ENCODE assay signal across 15 cellular contexts in the genomic region with DNA sequence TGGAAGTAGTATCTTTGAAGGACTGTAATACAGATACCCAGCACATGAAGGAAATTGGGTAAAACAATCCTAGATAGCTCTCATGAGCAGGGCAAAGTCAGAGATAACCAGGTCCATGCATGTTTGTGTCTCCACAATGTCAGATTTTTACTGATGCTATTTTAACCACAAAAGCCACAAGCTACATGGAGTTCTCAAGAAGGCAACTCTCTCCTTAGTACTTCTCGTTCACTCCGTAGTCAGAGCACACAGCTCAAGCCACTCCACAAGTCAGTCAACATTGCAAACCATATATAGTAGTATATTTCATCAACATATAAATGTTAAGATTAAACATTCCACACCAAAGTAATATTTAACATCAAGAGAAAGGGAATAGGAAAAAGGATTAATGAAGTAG.
A peak's percentile ranks its signal among the peaks of the same experiment; 100 is the strongest.
DNase-seq lines count a peak whose midpoint lies in the region; ATAC-seq and TF ChIP-seq lines count a peak whose summit lies in the region.
"Had no signal": no experiment of that assay in that cellular context is flagged by ENCODE, and none has a peak within 500 bp of the region (broad histone marks: within the 10 kb centered on the region; RNA-seq: fewer than 3 reads in every experiment).

No MANE protein-coding gene starts in this region.

- intact Hi-C loops in CD8-positive, alpha-beta T cell (cut with DNase I, micrococcal nuclease): no loop called here
- intact Hi-C loops in activated T-helper 1 cell treated with anti-CD3 and anti-CD28 coated beads, Interleukin-12 subunit alpha, Interleukin-12 subunit beta, Interleukin-2, Interleukin-4 antibody, amounts not matched to agents 30 ng/mL and 10 ng/mL and 1 ng/mL, durations not matched to agents 14 hours and 24 hours and 36 hours (cut with micrococcal nuclease): no loop called here

- no peaks in the 10 kb centered on the region for H3K27me3 Mint-ChIP-seq in CD8-positive, alpha-beta T cell (ENCODE audit: low read depth)
- no peaks in the 10 kb centered on the region for H3K27me3 Mint-ChIP-seq in activated T-helper 1 cell treated with anti-CD3 and anti-CD28 coated beads, Interleukin-12 subunit alpha, Interleukin-12 subunit beta, Interleukin-2, Interleukin-4 antibody, amounts not matched to agents 30 ng/mL and 10 ng/mL and 1 ng/mL, durations not matched to agents 14 hours and 24 hours and 36 hours (ENCODE audit: insufficient read depth)
- H3K27me3 Mint-ChIP-seq: activated CD8-positive, alpha-beta memory T cell treated with anti-CD3 and anti-CD28 coated beads, Interleukin-2, amount 10 ng/mL, durations not matched to agents 7 days and 5 days had no signal

- no peaks in the 10 kb centered on the region for H3K9me3 ChIP-seq in CD8-positive, alpha-beta T cell (ENCODE audit: low read length)
- H3K9me3 ChIP-seq in KOPT-K1 (ENCODE audit: insufficient read depth, low read length, poor library complexity, severe bottlenecking) (no peaks in the 10 kb centered on the region), upper lobe of left lung (no peaks in the 10 kb centered on the region)

- no peak for ATAC-seq in CD8-positive, alpha-beta T cell
- ATAC-seq in GM18870 (IDR thresholded peaks at IDR 0.05; ENCODE audit: unreplicated experiment) (no peak), upper lobe of left lung (ENCODE audit: low FRiP score in 2 of 2) (no peak)
- ATAC-seq: activated CD8-positive, alpha-beta memory T cell treated with anti-CD3 and anti-CD28 coated beads, Interleukin-2, amount 10 ng/mL, durations not matched to agents 7 days and 5 days had no signal

- H3K27ac ChIP-seq in CD8-positive, alpha-beta T cell (ENCODE audit: low read depth, low read length): no peak overlapping the region
- H3K27ac ChIP-seq in KOPT-K1 (ENCODE audit: low read depth, low read length, poor library complexity, severe bottlenecking) (peak overlapping the region; percentile 49), upper lobe of left lung (no peak overlapping the region)
- H3K27ac ChIP-seq: cardiac muscle cell had no signal

- no peaks in the 10 kb centered on the region for H3K36me3 ChIP-seq in CD8-positive, alpha-beta T cell (ENCODE audit: insufficient read depth, low read length)
- H3K36me3 ChIP-seq in KOPT-K1 (ENCODE audit: insufficient read depth, low read length): no peaks in the 10 kb centered on the region
- no peaks in the 10 kb centered on the region for H3K36me3 ChIP-seq in upper lobe of left lung
- H3K36me3 ChIP-seq: cardiac muscle cell had no signal

- 31 to 58% methylated on average over 2 of the region's 2 CpGs for WGBS in upper lobe of left lung, 2 donors

- POLR2A ChIA-PET in CD8-positive, alpha-beta T cell (lab: Charles Lee): no interaction called here

- CTCF ChIA-PET in CD8-positive, alpha-beta T cell (lab: Charles Lee): no interaction called here

- H3K9me3 Mint-ChIP-seq in CD8-positive, alpha-beta T cell: no peaks in the 10 kb centered on the region
- peaks cover 5% of the 10 kb centered on the region for H3K9me3 Mint-ChIP-seq in activated T-helper 1 cell treated with anti-CD3 and anti-CD28 coated beads, Interleukin-12 subunit alpha, Interleukin-12 subunit beta, Interleukin-2, Interleukin-4 antibody, amounts not matched to agents 30 ng/mL and 10 ng/mL and 1 ng/mL, durations not matched to agents 14 hours and 24 hours and 36 hours
- H3K9me3 Mint-ChIP-seq: neural crest cell had no signal

- no peak for TF ChIP-seq EP300 in upper lobe of left lung (IDR thresholded peaks at IDR 0.05)

- no peak for TF ChIP-seq POLR2A in upper lobe of left lung (IDR thresholded peaks at IDR 0.05)

- no peaks in the 10 kb centered on the region for H3K27me3 ChIP-seq in CD8-positive, alpha-beta T cell (ENCODE audit: insufficient read depth, low read length)
- no peaks in the 10 kb centered on the region for H3K27me3 ChIP-seq in upper lobe of left lung
- H3K27me3 ChIP-seq: cardiac muscle cell had no signal

- H3K4me1 ChIP-seq in CD8-positive, alpha-beta T cell (ENCODE audit: insufficient read depth, low read length): peaks cover 19% of the 10 kb centered on the region
- H3K4me1 ChIP-seq in upper lobe of left lung: peaks cover 0 to 3% (median 1%) of the 10 kb centered on the region in 4 donors

- no peaks in the 10 kb centered on the region for H3K36me3 Mint-ChIP-seq in CD8-positive, alpha-beta T cell
- peaks cover 9% of the 10 kb centered on the region for H3K36me3 Mint-ChIP-seq in activated T-helper 1 cell treated with anti-CD3 and anti-CD28 coated beads, Interleukin-12 subunit alpha, Interleukin-12 subunit beta, Interleukin-2, Interleukin-4 antibody, amounts not matched to agents 30 ng/mL and 10 ng/mL and 1 ng/mL, durations not matched to agents 14 hours and 24 hours and 36 hours (ENCODE audit: low read depth)

- peaks cover 23% of the 10 kb centered on the region for H3K4me1 Mint-ChIP-seq in CD8-positive, alpha-beta T cell (ENCODE audit: low read depth)
- H3K4me1 Mint-ChIP-seq in activated T-helper 1 cell treated with anti-CD3 and anti-CD28 coated beads, Interleukin-12 subunit alpha, Interleukin-12 subunit beta, Interleukin-2, Interleukin-4 antibody, amounts not matched to agents 30 ng/mL and 10 ng/mL and 1 ng/mL, durations not matched to agents 14 hours and 24 hours and 36 hours (ENCODE audit: low read depth): peaks cover 48% of the 10 kb centered on the region
- H3K4me1 Mint-ChIP-seq: neural crest cell had no signal

- no peak for TF ChIP-seq CTCF in CD8-positive, alpha-beta T cell (IDR thresholded peaks at IDR 0.05)
- TF ChIP-seq CTCF in upper lobe of left lung (IDR thresholded peaks at IDR 0.05): no peak

- no peak overlapping the region for H3K27ac Mint-ChIP-seq in CD8-positive, alpha-beta T cell
- H3K27ac Mint-ChIP-seq in activated T-helper 1 cell treated with anti-CD3 and anti-CD28 coated beads, Interleukin-12 subunit alpha, Interleukin-12 subunit beta, Interleukin-2, Interleukin-4 antibody, amounts not matched to agents 30 ng/mL and 10 ng/mL and 1 ng/mL, durations not matched to agents 14 hours and 24 hours and 36 hours: peak overlapping the region; percentile 66
- H3K27ac Mint-ChIP-seq: activated CD8-positive, alpha-beta memory T cell treated with anti-CD3 and anti-CD28 coated beads, Interleukin-2, amount 10 ng/mL, durations not matched to agents 7 days and 5 days had no signal

- no peak for DNase-seq in CD8-positive, alpha-beta T cell
- no peak for DNase-seq in activated T-helper 1 cell treated with anti-CD3 and anti-CD28 coated beads, Interleukin-12 subunit alpha, Interleukin-12 subunit beta, Interleukin-2, Interleukin-4 antibody, amounts not matched to agents 30 ng/mL and 10 ng/mL and 1 ng/mL, durations not matched to agents 14 hours and 24 hours and 36 hours (ENCODE audit: low spot score)
- DNase-seq in iris pigment epithelial cell (ENCODE audit: low read depth): peak; percentile 67
- DNase-seq in SW 1271 (lab: John Stamatoyannopoulos, UW): no peak
- DNase-seq in NCI-H2171 treated with DMSO at 0.1 percent for 48 hours (lab: John Stamatoyannopoulos, UW): no peak
- DNase-seq in upper lobe of left lung: no peak
- DNase-seq: activated CD8-positive, alpha-beta memory T cell treated with anti-CD3 and anti-CD28 coated beads, Interleukin-2, amount 10 ng/mL, durations not matched to agents 7 days and 5 days; Calu3; kidney; SIG-M5; stimulated activated CD4-positive, alpha-beta T cell treated with anti-CD3 and anti-CD28 coated beads, Interleukin-12 subunit alpha, Interleukin-12 subunit beta, amount 100 ng/mL, for 4 hours had no signal

- peak overlapping the region; percentile 5 for H3K4me3 ChIP-seq in CD8-positive, alpha-beta T cell (ENCODE audit: low read depth, low read length)
- no peak overlapping the region for H3K4me3 ChIP-seq in upper lobe of left lung
- H3K4me3 ChIP-seq: cardiac muscle cell had no signal

- peak overlapping the region; percentile 61 for H3K4me3 Mint-ChIP-seq in CD8-positive, alpha-beta T cell
- no peak overlapping the region for H3K4me3 Mint-ChIP-seq in activated T-helper 1 cell treated with anti-CD3 and anti-CD28 coated beads, Interleukin-12 subunit alpha, Interleukin-12 subunit beta, Interleukin-2, Interleukin-4 antibody, amounts not matched to agents 30 ng/mL and 10 ng/mL and 1 ng/mL, durations not matched to agents 14 hours and 24 hours and 36 hours
- H3K4me3 Mint-ChIP-seq: activated CD8-positive, alpha-beta memory T cell treated with anti-CD3 and anti-CD28 coated beads, Interleukin-2, amount 10 ng/mL, durations not matched to agents 7 days and 5 days; neural crest cell had no signal
